8 cellular contexts compared by ENCODE assay signal in genomic region chr17:43125967-43126910, GRCh38. TPM values are rescaled to one million over a fixed set of nuclear protein-coding genes. Genes with fewer than 3 reads are reported as not detected.
DNase-seq lines count a peak whose midpoint lies in the region; ATAC-seq lines count a peak whose summit lies in the region.

No MANE protein-coding gene starts in this region.

- H3K4me3 ChIP-seq in iPS-15b (ENCODE audit: low read depth, low read length): peak overlapping the region; percentile 92

- peaks cover 46% of the 10 kb centered on the region for H3K36me3 Mint-ChIP-seq in stimulated activated naive CD8-positive, alpha-beta T cell treated with anti-CD3 and anti-CD28 coated beads, Interleukin-15, Interleukin-2, amounts not matched to agents 100 ng/mL and 50 ng/mL, for 24 hours (ENCODE audit: low read depth)

- H3K9me3 ChIP-seq in iPS-15b (ENCODE audit: control insufficient read depth, insufficient read depth, low read length): no peaks in the 10 kb centered on the region

- peak overlapping the region; percentile 98 for H3K27ac Mint-ChIP-seq in stimulated activated naive CD8-positive, alpha-beta T cell treated with anti-CD3 and anti-CD28 coated beads, Interleukin-15, Interleukin-2, amounts not matched to agents 100 ng/mL and 50 ng/mL, for 24 hours

- no peaks in the 10 kb centered on the region for H3K27me3 Mint-ChIP-seq in stimulated activated naive CD8-positive, alpha-beta T cell treated with anti-CD3 and anti-CD28 coated beads, Interleukin-15, Interleukin-2, amounts not matched to agents 100 ng/mL and 50 ng/mL, for 24 hours

- no peaks in the 10 kb centered on the region for H3K4me1 ChIP-seq in iPS-15b (ENCODE audit: control insufficient read depth, insufficient read depth, low read length)

- peaks cover 9% of the 10 kb centered on the region for H3K36me3 ChIP-seq in iPS-15b (ENCODE audit: control insufficient read depth, insufficient read depth, low read length)

- H3K4me3 Mint-ChIP-seq in stimulated activated naive CD8-positive, alpha-beta T cell treated with anti-CD3 and anti-CD28 coated beads, Interleukin-15, Interleukin-2, amounts not matched to agents 100 ng/mL and 50 ng/mL, for 24 hours: peak overlapping the region; percentile 96

- no peaks in the 10 kb centered on the region for H3K9me3 Mint-ChIP-seq in stimulated activated naive CD8-positive, alpha-beta T cell treated with anti-CD3 and anti-CD28 coated beads, Interleukin-15, Interleukin-2, amounts not matched to agents 100 ng/mL and 50 ng/mL, for 24 hours

- H3K4me1 Mint-ChIP-seq in stimulated activated naive CD8-positive, alpha-beta T cell treated with anti-CD3 and anti-CD28 coated beads, Interleukin-15, Interleukin-2, amounts not matched to agents 100 ng/mL and 50 ng/mL, for 24 hours (ENCODE audit: low read depth): peaks cover 44% of the 10 kb centered on the region

- no peaks in the 10 kb centered on the region for H3K27me3 ChIP-seq in iPS-15b (ENCODE audit: control insufficient read depth, insufficient read depth, low read length)

- no peak for ATAC-seq in left cardiac atrium

- intact Hi-C loops in left cardiac atrium (cut with DNase I) (no loop called here), cardiac septum (cut with DNase I) (loop anchor here (1.0 kb wide), 2 partner anchors 44 to 102 kb away; no protein-coding TSS in a partner anchor)

- DNase-seq in left cardiac atrium: peak; percentile 22
- DNase-seq in cardiac septum (ENCODE audit: low spot score): no peak
- DNase-seq in activated CD8-positive, alpha-beta memory T cell treated with anti-CD3 and anti-CD28 coated beads, Interleukin-2, amount 50 U/mL, for 48 hours: peak; percentile 49
- no peak for DNase-seq in OCI-M1 (lab: John Stamatoyannopoulos, UW)
- DNase-seq in occipital lobe (lab: John Stamatoyannopoulos, UW): no peak
- DNase-seq in NCI-H1930 (lab: John Stamatoyannopoulos, UW): no peak

- H3K9ac ChIP-seq in iPS-15b (ENCODE audit: low read depth, low read length): peak overlapping the region; percentile 74

RNA-seq across cellular contexts. Expression of gene BRCA1, which starts 1.1 kb away (rescaled TPM):
- 1 to 10 TPM; 2.9 to 7.9 TPM for total RNA-seq in left cardiac atrium
- total RNA-seq in cardiac septum: 6.1 TPM
- 6.4 TPM for total RNA-seq in occipital lobe

RNA-seq across cellular contexts. Expression of gene NBR1, which starts 44.8 kb away (rescaled TPM):
- total RNA-seq in left cardiac atrium (10 to 100 TPM; 71.9 to 87.2 TPM), cardiac septum (97.6 TPM), occipital lobe (64.3 TPM)

Comparison
In these comparisons a context has a peak if more than half of its experiments do, and no peak if none do; other contexts are left out.
1. DNase-seq: peak in left cardiac atrium (single experiment) and activated CD8-positive, alpha-beta memory T cell treated with anti-CD3 and anti-CD28 coated beads, Interleukin-2, amount 50 U/mL, for 48 hours (single experiment); none in cardiac septum (single experiment), OCI-M1 (single experiment), occipital lobe (single experiment) and NCI-H1930 (0 of 2).